Comparison of ENCODE assay signal across 25 cellular contexts in the genomic region with DNA sequence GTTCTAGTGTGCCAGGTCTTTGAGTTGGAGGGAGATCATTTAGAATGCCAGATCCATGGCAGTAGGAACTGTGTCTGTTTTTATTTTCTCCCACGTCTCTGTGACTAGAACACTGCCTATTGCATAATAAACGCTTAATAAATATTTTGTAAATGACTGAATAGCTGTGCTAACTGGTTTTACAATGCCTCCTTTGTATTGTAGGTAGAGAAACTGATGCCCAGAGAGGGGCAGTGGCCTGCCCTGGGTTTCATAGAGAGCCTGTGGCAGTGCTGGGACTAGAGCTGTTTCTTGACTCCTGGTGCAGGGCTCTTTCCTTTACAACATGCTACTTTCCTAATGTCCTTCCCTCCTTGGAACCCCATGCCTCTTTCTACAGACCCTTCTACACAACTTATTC. TPM values are rescaled to one million over a fixed set of nuclear protein-coding genes. Genes with fewer than 3 reads are reported as not detected.
"Had no signal": no experiment of that assay in that cellular context is flagged by ENCODE, and none has a peak within 500 bp of the region (broad histone marks: within the 10 kb centered on the region; RNA-seq: fewer than 3 reads in every experiment).

No MANE protein-coding gene starts in this region.

- H3K27ac ChIP-seq: esophagus squamous epithelium, right atrium auricular region, tibial artery, upper lobe of left lung, uterus had no signal

- H3K4me3 ChIP-seq: esophagus squamous epithelium, right atrium auricular region, smooth muscle cell, tibial artery, upper lobe of left lung, uterus had no signal

- H3K4me1 ChIP-seq: esophagus squamous epithelium, right atrium auricular region, tibial artery, uterus had no signal

- DNase-seq: effector memory CD8-positive, alpha-beta T cell; esophagus squamous epithelium; foreskin fibroblast; head of caudate nucleus; hippocampal formation; kidney glomerular epithelial cell; natural killer cell; posterior cingulate gyrus; stimulated activated CD4-positive, alpha-beta T cell treated with anti-CD3 and anti-CD28 coated beads, Interleukin-2, amount 100 ng/mL, for 48 hours; stimulated activated naive CD8-positive, alpha-beta T cell treated with anti-CD3 and anti-CD28 coated beads, Interleukin-15, Interleukin-2, amounts not matched to agents 100 U/mL and 50 U/mL, for 24 hours; tibial artery; upper lobe of left lung; uterus had no signal

- H3K9me3 Mint-ChIP-seq: dendritic cell treated with granulocyte-macrophage colony-stimulating factor and Interleukin-4, amounts not matched to agents 40 ng/mL and 50 ng/mL, for 4 days; effector memory CD8-positive, alpha-beta T cell; natural killer cell; neural crest cell had no signal

- H3K27ac Mint-ChIP-seq: dendritic cell treated with granulocyte-macrophage colony-stimulating factor and Interleukin-4, amounts not matched to agents 40 ng/mL and 50 ng/mL, for 4 days; effector memory CD8-positive, alpha-beta T cell; natural killer cell had no signal

- H3K27me3 Mint-ChIP-seq: dendritic cell treated with granulocyte-macrophage colony-stimulating factor and Interleukin-4, amounts not matched to agents 40 ng/mL and 50 ng/mL, for 4 days; effector memory CD8-positive, alpha-beta T cell had no signal

- H3K4me3 Mint-ChIP-seq: dendritic cell treated with granulocyte-macrophage colony-stimulating factor and Interleukin-4, amounts not matched to agents 40 ng/mL and 50 ng/mL, for 4 days; effector memory CD8-positive, alpha-beta T cell; natural killer cell; neural crest cell had no signal

- H3K36me3 Mint-ChIP-seq: natural killer cell had no signal

- H3K9me3 ChIP-seq: esophagus squamous epithelium, right atrium auricular region, tibial artery, upper lobe of left lung, uterus had no signal

- H3K4me2 ChIP-seq: smooth muscle cell had no signal

- H3K4me1 Mint-ChIP-seq: natural killer cell had no signal

- H3K27me3 ChIP-seq: esophagus squamous epithelium, right atrium auricular region, tibial artery, upper lobe of left lung, uterus had no signal

- H3K36me3 ChIP-seq: right atrium auricular region, uterus had no signal

- ATAC-seq: effector memory CD8-positive, alpha-beta T cell; left lobe of liver; natural killer cell; stimulated activated naive CD8-positive, alpha-beta T cell treated with anti-CD3 and anti-CD28 coated beads, Interleukin-15, Interleukin-2, amounts not matched to agents 100 U/mL and 50 U/mL, for 24 hours had no signal

RNA-seq across cellular contexts. Expression of gene TAS2R5, which starts 2.5 kb away (rescaled TPM):
- polyA plus RNA-seq: smooth muscle cell had no signal

RNA-seq across cellular contexts. Expression of gene TAS2R4, which starts 16.1 kb away (rescaled TPM):
- polyA plus RNA-seq: smooth muscle cell had no signal

RNA-seq across cellular contexts. Expression of gene TAS2R3, which starts 28.6 kb away (rescaled TPM):
- total RNA-seq: myocyte, right atrium auricular region had no signal
- polyA plus RNA-seq: smooth muscle cell had no signal

RNA-seq across cellular contexts. Expression of gene PRSS37, which starts 48.8 kb away (rescaled TPM):
- total RNA-seq: epithelial cell of proximal tubule, esophagus squamous epithelium, left lobe of liver, lower leg skin, mucosa of gallbladder, myocyte, natural killer cell, neural crest cell, osteocyte, pulmonary artery endothelial cell, right atrium auricular region, smooth muscle cell, temporal lobe, upper lobe of left lung, uterus had no signal
- polyA plus RNA-seq: smooth muscle cell had no signal
